In the genomic region with DNA sequence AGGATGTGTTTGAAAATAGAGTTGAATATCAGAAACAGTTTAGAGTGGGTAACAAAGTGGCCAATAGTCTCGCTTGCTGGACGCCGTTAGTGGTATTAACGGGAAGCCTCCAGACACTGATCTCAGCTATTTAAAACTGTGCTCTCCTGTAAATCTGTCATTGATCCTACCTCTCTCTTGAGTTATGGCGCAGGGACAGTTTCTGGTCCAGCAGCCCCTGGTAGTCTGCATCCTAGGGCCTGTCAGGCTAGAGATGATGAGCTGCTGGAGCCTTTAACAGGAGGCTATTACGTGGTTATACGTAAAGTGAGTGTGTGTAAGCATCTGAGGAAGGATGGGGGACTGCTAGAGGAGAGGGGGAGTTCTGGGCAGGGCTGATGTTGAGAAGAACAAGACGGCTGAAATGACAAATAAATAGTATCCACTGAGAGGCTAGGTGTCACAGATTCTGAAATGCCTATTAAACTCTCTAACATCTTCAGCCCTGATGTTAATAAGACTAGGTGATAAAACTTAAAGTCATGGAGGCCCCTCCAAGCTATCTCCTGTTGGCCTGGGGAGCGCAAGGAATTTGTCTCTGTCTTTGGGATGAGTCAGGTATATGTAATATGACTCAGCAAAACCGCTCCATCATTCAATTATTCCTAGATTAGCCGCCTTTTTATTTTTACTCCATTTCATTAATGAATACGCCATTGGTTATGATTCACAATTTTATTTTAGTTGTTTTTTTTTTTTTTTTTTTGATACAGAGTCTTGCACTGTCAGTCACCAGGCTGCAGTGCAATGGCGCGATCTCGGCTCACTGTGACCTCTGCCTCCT, we compare ENCODE assay signal across 19 cellular contexts.
DNase-seq lines count a peak whose midpoint lies in the region; ATAC-seq and TF ChIP-seq lines count a peak whose summit lies in the region.
"Had no signal": no experiment of that assay in that cellular context is flagged by ENCODE, and none has a peak within 500 bp of the region (broad histone marks: within the 10 kb centered on the region; RNA-seq: fewer than 3 reads in every experiment).

No MANE protein-coding gene starts in this region.

- H3K9me3 Mint-ChIP-seq in HFFc6 (no peaks in the 10 kb centered on the region), Caco-2 (ENCODE audit: unreplicated experiment) (no peaks in the 10 kb centered on the region)
- H3K9me3 Mint-ChIP-seq: activated naive CD4-positive, alpha-beta T cell treated with anti-CD3 and anti-CD28 coated beads, Interleukin-2, amount 50 U/mL, for 72 hours; central memory CD8-positive, alpha-beta T cell; T-helper 2 cell treated with Interferon-gamma antibody and Interleukin-4, amounts not matched to agents 5 μg/mL and 100 μg/mL, for 36 hours had no signal

- no peak for TF ChIP-seq EP300 in stomach (IDR thresholded peaks at IDR 0.05)

- no TSS peak for BruUV-seq in Caco-2 (replicated peaks; lab: Mats Ljungman, UMichigan)

- peaks cover 97% of the 10 kb centered on the region for H3K4me1 Mint-ChIP-seq in HFFc6 (ENCODE audit: low read depth)
- no peaks in the 10 kb centered on the region for H3K4me1 Mint-ChIP-seq in Caco-2 (ENCODE audit: low read depth, unreplicated experiment)
- H3K4me1 Mint-ChIP-seq: central memory CD8-positive, alpha-beta T cell had no signal

- peaks cover 7% of the 10 kb centered on the region; the same call in 1 of the 2 replicates for H3K27me3 Mint-ChIP-seq in HFFc6 (ENCODE audit: insufficient read depth)
- peaks cover 5% of the 10 kb centered on the region for H3K27me3 Mint-ChIP-seq in Caco-2 (ENCODE audit: insufficient read depth, unreplicated experiment)
- H3K27me3 Mint-ChIP-seq: central memory CD8-positive, alpha-beta T cell had no signal

- H3K4me1 ChIP-seq in body of pancreas (peaks cover 30% of the 10 kb centered on the region), lung (ENCODE audit: control insufficient read depth in 2 of 2, insufficient read depth in 2 of 2, low read length in 2 of 2) (no peaks in the 10 kb centered on the region), stomach (peaks cover 0 to 26% (median 17%) of the 10 kb centered on the region in 4 donors), Caco-2 (no peaks in the 10 kb centered on the region)

- intact Hi-C loops in body of pancreas (cut with DNase I) = no loop called here
- intact Hi-C loops in stomach (cut with DNase I; ENCODE audit: low total_unique reads) = loop anchor here (10.0 kb wide), 1 partner anchor 61 kb away; no protein-coding TSS in a partner anchor
- intact Hi-C loops in Caco-2 (cut with micrococcal nuclease; ENCODE audit: unreplicated experiment) = no loop called here

- WGBS in body of pancreas, 2 donors = 87 to 93% methylated on average over 15 of the region's 15 CpGs
- 86 to 89% methylated on average over 15 of the region's 15 CpGs for WGBS in lung, 2 donors
- WGBS in stomach, 5 donors = 80 to 85% (median 81%) methylated on average over 15 of the region's 15 CpGs

- no peaks in the 10 kb centered on the region for H3K36me3 ChIP-seq in body of pancreas (replicated peaks in 1 of 2; ENCODE audit: insufficient read depth in 1 of 2, low read depth in 2 of 2)
- H3K36me3 ChIP-seq in lung (ENCODE audit: control insufficient read depth in 2 of 2, insufficient read depth in 2 of 2, low read length in 2 of 2) = no peaks in the 10 kb centered on the region
- peaks cover 0 to 10% (median 1%) of the 10 kb centered on the region in 4 donors for H3K36me3 ChIP-seq in stomach
- no peaks in the 10 kb centered on the region for H3K36me3 ChIP-seq in Caco-2 (ENCODE audit: control insufficient read depth, insufficient read depth, low read length)

- H3K36me3 Mint-ChIP-seq in HFFc6 (ENCODE audit: low read depth) = peaks cover 53% of the 10 kb centered on the region
- H3K36me3 Mint-ChIP-seq in Caco-2 (ENCODE audit: insufficient read depth, unreplicated experiment) = no peaks in the 10 kb centered on the region
- H3K36me3 Mint-ChIP-seq: activated naive CD4-positive, alpha-beta T cell treated with anti-CD3 and anti-CD28 coated beads, Interleukin-2, amount 50 U/mL, for 72 hours had no signal

- CTCF ChIA-PET in Caco-2 (lab: Charles Lee) = no interaction called here

- no peaks in the 10 kb centered on the region for H3K27me3 ChIP-seq in body of pancreas
- no peaks in the 10 kb centered on the region for H3K27me3 ChIP-seq in lung (ENCODE audit: control insufficient read depth, insufficient read depth)
- no peaks in the 10 kb centered on the region for H3K27me3 ChIP-seq in stomach
- no peaks in the 10 kb centered on the region for H3K27me3 ChIP-seq in Caco-2 (replicated peaks; ENCODE audit: control insufficient read depth, insufficient read depth, low read length)
- H3K27me3 ChIP-seq: BLaER1 treated with 17β-estradiol and CSF1 and Interleukin-3, amounts not matched to agents 10 nM and 100 nM had no signal

- TF ChIP-seq CTCF in HFFc6 (IDR thresholded peaks at IDR 0.05) = no peak
- no peak for TF ChIP-seq CTCF in body of pancreas (IDR thresholded peaks at IDR 0.05)
- TF ChIP-seq CTCF in lung (IDR thresholded peaks at IDR 0.05; ENCODE audit: control extremely low read depth, extremely low read depth) = no peak
- TF ChIP-seq CTCF in stomach (IDR thresholded peaks at IDR 0.05) = no peak
- TF ChIP-seq CTCF in Caco-2 (IDR thresholded peaks at IDR 0.05; ENCODE audit: insufficient read depth in 1 of 2, low read depth in 1 of 2, low read length in 1 of 2, severe bottlenecking in 1 of 2, unreplicated experiment in 1 of 2) = no peak

- ATAC-seq in body of pancreas (no peak), lung (ENCODE audit: insufficient read depth, low FRiP score) (no peak), GM18511 (IDR thresholded peaks at IDR 0.05; ENCODE audit: unreplicated experiment) (no peak), HG02884 (IDR thresholded peaks at IDR 0.05; ENCODE audit: unreplicated experiment) (no peak)
- ATAC-seq: activated naive CD4-positive, alpha-beta T cell treated with anti-CD3 and anti-CD28 coated beads, Interleukin-2, amount 50 U/mL, for 72 hours; GM12878 had no signal

- H3K27ac ChIP-seq in body of pancreas = peak overlapping the region in 3 of 4 donors; percentile 15 to 30 (median 28)
- peak overlapping the region; percentile 22 to 40 for H3K27ac ChIP-seq in lung (ENCODE audit: low read depth in 1 of 2, low read length in 1 of 2)
- H3K27ac ChIP-seq in stomach = peak overlapping the region in 4 of 5 donors; percentile 70 to 82 (median 77)
- H3K27ac ChIP-seq: BLaER1 treated with 17β-estradiol and CSF1 and Interleukin-3, amounts not matched to agents 10 nM and 100 nM had no signal

- no peak for TF ChIP-seq POLR2A in body of pancreas (IDR thresholded peaks at IDR 0.05)
- TF ChIP-seq POLR2A in stomach (IDR thresholded peaks at IDR 0.05) = no peak

- H3K9me3 ChIP-seq in body of pancreas (no peaks in the 10 kb centered on the region), lung (ENCODE audit: control insufficient read depth in 2 of 2, insufficient read depth in 1 of 2, low read length in 1 of 2) (no peaks in the 10 kb centered on the region), stomach (no peaks in the 10 kb centered on the region), Caco-2 (no peaks in the 10 kb centered on the region)
- H3K9me3 ChIP-seq: BLaER1 treated with 17β-estradiol and CSF1 and Interleukin-3, amounts not matched to agents 10 nM and 100 nM had no signal

- DNase-seq in HFFc6 (peak; percentile 48), body of pancreas (no peak), lung (ENCODE audit: low spot score) (no peak), stomach (no peak), Caco-2 (no peak)
- DNase-seq: activated CD4-positive, alpha-beta T cell treated with anti-CD3 and anti-CD28 coated beads for 48 hours; activated T-cell treated with anti-CD3 and anti-CD28 coated beads, Interleukin-2, amount 50 U/mL, for 1 hour; EL; left cardiac atrium; MM.1S; NCI-H1930; substantia nigra had no signal

- POLR2A ChIA-PET in Caco-2 (lab: Charles Lee) = no interaction called here

- H3K4me3 Mint-ChIP-seq in HFFc6 (no peak overlapping the region; the same call in 1 of the 2 replicates), Caco-2 (ENCODE audit: unreplicated experiment) (no peak overlapping the region)
- H3K4me3 Mint-ChIP-seq: central memory CD8-positive, alpha-beta T cell; T-helper 2 cell treated with Interferon-gamma antibody and Interleukin-4, amounts not matched to agents 5 μg/mL and 100 μg/mL, for 36 hours had no signal

- peak overlapping the region; percentile 96 for H3K27ac Mint-ChIP-seq in HFFc6
- no peak overlapping the region for H3K27ac Mint-ChIP-seq in Caco-2 (ENCODE audit: unreplicated experiment)
- H3K27ac Mint-ChIP-seq: activated naive CD4-positive, alpha-beta T cell treated with anti-CD3 and anti-CD28 coated beads, Interleukin-2, amount 50 U/mL, for 72 hours; T-helper 2 cell treated with Interferon-gamma antibody and Interleukin-4, amounts not matched to agents 5 μg/mL and 100 μg/mL, for 36 hours had no signal

- H3K4me3 ChIP-seq in body of pancreas (no peak overlapping the region), lung (no peak overlapping the region), stomach (no peak overlapping the region), Caco-2 (ENCODE audit: low read depth, low read length) (no peak overlapping the region)
- H3K4me3 ChIP-seq: BLaER1 treated with 17β-estradiol and CSF1 and Interleukin-3, amounts not matched to agents 10 nM and 100 nM; GM12878 had no signal
